15 cellular contexts compared by ENCODE assay signal in the genomic region with DNA sequence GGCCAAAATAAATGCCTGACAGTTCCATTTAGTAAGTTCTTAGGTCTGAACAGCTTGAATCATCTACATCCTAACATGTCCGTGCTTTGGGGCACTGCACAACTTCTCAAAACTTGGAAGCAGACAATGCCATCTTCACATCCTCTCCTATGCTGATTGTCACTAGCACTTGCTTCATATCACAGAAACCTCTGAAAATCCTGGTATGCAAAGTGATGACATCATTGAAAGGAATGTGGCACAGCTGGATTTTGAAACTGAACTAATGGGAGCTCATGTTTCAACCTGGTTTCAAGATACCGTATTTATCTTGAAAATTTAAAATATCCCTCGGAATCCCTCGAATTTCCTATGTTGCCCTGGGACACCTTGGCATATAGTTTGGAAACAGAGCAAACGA.
DNase-seq lines count a peak whose midpoint lies in the region; ATAC-seq and TF ChIP-seq lines count a peak whose summit lies in the region.
"Had no signal": no experiment of that assay in that cellular context is flagged by ENCODE, and none has a peak within 500 bp of the region (broad histone marks: within the 10 kb centered on the region; RNA-seq: fewer than 3 reads in every experiment).

No MANE protein-coding gene starts in this region.

- H3K9me3 ChIP-seq in PC-3 (ENCODE audit: low read length) (no peaks in the 10 kb centered on the region), esophagus squamous epithelium (no peaks in the 10 kb centered on the region)

- peak; percentile 68 for DNase-seq in H4 (ENCODE audit: low spot score)
- peak; percentile 98 for DNase-seq in PC-3
- DNase-seq in fibroblast of mammary gland (ENCODE audit: low read depth) = peak; percentile 16
- no peak for DNase-seq in progenitor cell of endocrine pancreas (ENCODE audit: low spot score, unreplicated experiment)
- DNase-seq in esophagus squamous epithelium (lab: John Stamatoyannopoulos, UW) = no peak
- DNase-seq in central memory CD4-positive, alpha-beta T cell = no peak
- no peak for DNase-seq in stimulated activated CD4-positive, alpha-beta T cell treated with anti-CD3 and anti-CD28 coated beads, Interleukin-4, amount 100 ng/mL, for 24 hours
- DNase-seq in NCI-H128 (lab: John Stamatoyannopoulos, UW; ENCODE audit: unreplicated experiment) = no peak
- DNase-seq: activated CD4-positive, alpha-beta T cell treated with anti-CD3 and anti-CD28 coated beads for 4 hours; activated T-cell treated with anti-CD3 and anti-CD28 coated beads, Interleukin-2, amount 50 U/mL, for 4 hours; amygdala; CD4-positive, alpha-beta T cell; effector CD4-positive, alpha-beta T cell; MM.1S had no signal

- H3K4me1 Mint-ChIP-seq in progenitor cell of endocrine pancreas (ENCODE audit: low read depth) = peaks cover 24% of the 10 kb centered on the region

- H4K20me1 ChIP-seq in PC-3 (ENCODE audit: low read length) = no peaks in the 10 kb centered on the region

- H3K4me3 ChIP-seq in PC-3 (ENCODE audit: low read length) = peak overlapping the region; percentile 42; the same call in 1 of the 2 replicates
- H3K4me3 ChIP-seq in fibroblast of mammary gland (ENCODE audit: control insufficient read depth, low read depth, low read length) = no peak overlapping the region
- H3K4me3 ChIP-seq in esophagus squamous epithelium = no peak overlapping the region

- BruUV-seq in PC-3 (replicated peaks; lab: Mats Ljungman, UMichigan) = no TSS peak

- no peaks in the 10 kb centered on the region for H3K27me3 ChIP-seq in PC-3 (ENCODE audit: low read length)
- no peaks in the 10 kb centered on the region for H3K27me3 ChIP-seq in esophagus squamous epithelium

- peaks cover 27% of the 10 kb centered on the region for H3K4me1 ChIP-seq in PC-3 (ENCODE audit: insufficient read depth, low read length)
- H3K4me1 ChIP-seq in esophagus squamous epithelium = peaks cover 0 to 4% (median 0%) of the 10 kb centered on the region in 3 donors

- no peak overlapping the region for H3K9ac ChIP-seq in PC-3 (ENCODE audit: low read length)

- H3K27me3 Mint-ChIP-seq in progenitor cell of endocrine pancreas = peaks cover 3% of the 10 kb centered on the region
- H3K27me3 Mint-ChIP-seq: CD4-positive, alpha-beta T cell had no signal

- H3K9me3 Mint-ChIP-seq in progenitor cell of endocrine pancreas (ENCODE audit: low read depth) = no peaks in the 10 kb centered on the region
- H3K9me3 Mint-ChIP-seq: activated T-cell treated with anti-CD3 and anti-CD28 coated beads, Interleukin-2, amount 50 U/mL, for 4 hours; CD4-positive, alpha-beta T cell had no signal

- peak overlapping the region; percentile 89 for H3K27ac Mint-ChIP-seq in progenitor cell of endocrine pancreas
- H3K27ac Mint-ChIP-seq: CD4-positive, alpha-beta T cell had no signal

- peak overlapping the region; percentile 43 for H2AFZ ChIP-seq in PC-3 (ENCODE audit: low read length)

- H3K9me2 ChIP-seq in PC-3 (replicated peaks; ENCODE audit: low read length) = no peaks in the 10 kb centered on the region

- POLR2A ChIA-PET in PC-3 (lab: Charles Lee; ENCODE audit: unreplicated experiment) = no interaction called here

- H3K36me3 ChIP-seq in PC-3 (ENCODE audit: low read depth, low read length) (no peaks in the 10 kb centered on the region), esophagus squamous epithelium (no peaks in the 10 kb centered on the region)

- intact Hi-C loops in PC-3 (cut with micrococcal nuclease) (no loop called here), esophagus squamous epithelium (cut with DNase I) (no loop called here)

- peak; percentile 78 for ATAC-seq in PC-3
- ATAC-seq: activated T-cell treated with anti-CD3 and anti-CD28 coated beads, Interleukin-2, amount 50 U/mL, for 4 hours; left lobe of liver had no signal

- no peaks in the 10 kb centered on the region for H3F3A ChIP-seq in PC-3 (ENCODE audit: low read length, unreplicated experiment)

- TF ChIP-seq POLR2A in esophagus squamous epithelium (IDR thresholded peaks at IDR 0.05) = no peak

- no peaks in the 10 kb centered on the region for H3K79me2 ChIP-seq in PC-3 (ENCODE audit: low read length)

- CTCF ChIA-PET in PC-3 (lab: Charles Lee) = no interaction called here

- H3K4me2 ChIP-seq in PC-3 (ENCODE audit: low read length) = peak overlapping the region; percentile 74

- H3K27ac ChIP-seq in PC-3 (ENCODE audit: low read length) (no peak overlapping the region), esophagus squamous epithelium (no peak overlapping the region)

- H3K4me3 Mint-ChIP-seq in progenitor cell of endocrine pancreas (ENCODE audit: low read depth) = no peak overlapping the region
- H3K4me3 Mint-ChIP-seq: activated T-cell treated with anti-CD3 and anti-CD28 coated beads, Interleukin-2, amount 50 U/mL, for 4 hours; CD4-positive, alpha-beta T cell had no signal

- TF ChIP-seq CTCF in PC-3 (conservative IDR thresholded peaks at IDR 0.05; ENCODE audit: low read depth, low read length) = no peak
- TF ChIP-seq CTCF in fibroblast of mammary gland (conservative IDR thresholded peaks at IDR 0.05; ENCODE audit: control insufficient read depth, insufficient read depth, low read depth, low read length) = no peak
- TF ChIP-seq CTCF in progenitor cell of endocrine pancreas (IDR thresholded peaks at IDR 0.05; ENCODE audit: unreplicated experiment) = no peak
- TF ChIP-seq CTCF in esophagus squamous epithelium (IDR thresholded peaks at IDR 0.05) = no peak

- WGBS in esophagus squamous epithelium, 2 donors = 22 to 31% methylated on average over 5 of the region's 5 CpGs

- H3K36me3 Mint-ChIP-seq in progenitor cell of endocrine pancreas (ENCODE audit: insufficient read depth) = peaks cover 8% of the 10 kb centered on the region

Comparison
In these comparisons a context has a peak if more than half of its experiments do, and no peak if none do; other contexts are left out.
1. DNase-seq: peak in H4 (single experiment), PC-3 (single experiment) and fibroblast of mammary gland (single experiment); none in progenitor cell of endocrine pancreas (single experiment), esophagus squamous epithelium (single experiment), central memory CD4-positive, alpha-beta T cell (single experiment), stimulated activated CD4-positive, alpha-beta T cell treated with anti-CD3 and anti-CD28 coated beads, Interleukin-4, amount 100 ng/mL, for 24 hours (single experiment) and NCI-H128 (single experiment).